In the genomic region with DNA sequence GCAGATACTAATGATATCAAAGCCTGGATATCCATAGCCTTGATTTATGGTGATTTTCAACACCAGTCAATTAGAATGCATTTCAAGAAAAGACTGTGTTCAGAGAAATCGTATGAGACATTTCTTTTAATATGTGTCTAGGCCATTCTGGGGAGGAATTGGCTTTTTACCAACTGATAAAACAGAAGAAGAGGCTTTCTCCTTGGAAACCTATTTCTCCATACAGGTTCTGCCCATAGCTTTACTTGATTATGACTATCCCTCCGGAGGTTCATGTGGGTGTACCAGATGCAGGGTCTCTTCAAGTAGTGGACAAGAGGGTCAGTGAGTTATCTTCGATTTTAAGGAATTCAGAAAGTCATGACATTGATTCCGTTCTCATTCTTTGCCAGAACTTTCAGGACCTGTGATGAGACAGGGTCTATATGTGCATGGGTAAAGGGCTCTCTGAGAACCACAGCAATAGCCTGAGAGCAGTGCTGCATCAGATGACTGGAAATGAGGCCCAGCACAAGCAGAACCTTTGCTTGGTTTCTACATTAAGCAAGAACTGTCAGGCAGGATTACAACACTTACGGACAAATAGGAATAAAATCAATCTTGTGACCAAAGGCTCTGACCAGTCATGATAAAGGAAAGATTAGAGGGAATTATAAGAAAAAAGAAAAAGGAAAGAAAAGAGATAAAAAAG, we compare ENCODE assay signal across 10 cellular contexts.
DNase-seq lines count a peak whose midpoint lies in the region; ATAC-seq, FAIRE-seq and TF ChIP-seq lines count a peak whose summit lies in the region.
"Had no signal": no experiment of that assay in that cellular context is flagged by ENCODE, and none has a peak within 500 bp of the region (broad histone marks: within the 10 kb centered on the region; RNA-seq: fewer than 3 reads in every experiment).

No MANE protein-coding gene starts in this region.

- no peaks in the 10 kb centered on the region for H3K27me3 ChIP-seq in liver (ENCODE audit: control insufficient read depth in 4 of 4, insufficient read depth in 4 of 4, low read length in 3 of 4)
- no peaks in the 10 kb centered on the region for H3K27me3 ChIP-seq in HepG2 (ENCODE audit: control insufficient read depth in 1 of 2, insufficient read depth in 2 of 2, low read length in 2 of 2)
- H3K27me3 ChIP-seq in esophagus squamous epithelium: no peaks in the 10 kb centered on the region

- H2AFZ ChIP-seq in HepG2 (ENCODE audit: low read length): no peak overlapping the region

- in situ Hi-C loops in HepG2 (cut with HindIII; ENCODE audit: extremely low pct_ligation_motif_present, low pct_unique_long_range_greater_than_20kb): no loop called here

- no peaks in the 10 kb centered on the region for H3K36me3 Mint-ChIP-seq in nephron progenitor cell (ENCODE audit: low read depth)
- peaks cover 6% of the 10 kb centered on the region for H3K36me3 Mint-ChIP-seq in activated CD8-positive, alpha-beta T cell treated with anti-CD3 and anti-CD28 coated beads, Interleukin-2, amount 10 ng/mL, durations not matched to agents 7 days and 5 days (ENCODE audit: low read depth)
- H3K36me3 Mint-ChIP-seq in stimulated activated memory B cell treated with anti-CD40 and anti-IgM and Interleukin-4, amounts not matched to agents 10 μg/mL and 1 μg/mL and 100 μg/mL, for 72 hours: no peaks in the 10 kb centered on the region
- H3K36me3 Mint-ChIP-seq: IgD-negative memory B cell had no signal

- H3K27ac Mint-ChIP-seq in nephron progenitor cell: peak overlapping the region; percentile 69
- no peak overlapping the region for H3K27ac Mint-ChIP-seq in activated CD8-positive, alpha-beta T cell treated with anti-CD3 and anti-CD28 coated beads, Interleukin-2, amount 10 ng/mL, durations not matched to agents 7 days and 5 days
- no peak overlapping the region for H3K27ac Mint-ChIP-seq in stimulated activated memory B cell treated with anti-CD40 and anti-IgM and Interleukin-4, amounts not matched to agents 10 μg/mL and 1 μg/mL and 100 μg/mL, for 72 hours

- no peak overlapping the region for H3K4me2 ChIP-seq in HepG2 (ENCODE audit: low read depth, low read length)

- H3K27me3 Mint-ChIP-seq in nephron progenitor cell (ENCODE audit: low read depth, poor library complexity): no peaks in the 10 kb centered on the region
- H3K27me3 Mint-ChIP-seq in activated CD8-positive, alpha-beta T cell treated with anti-CD3 and anti-CD28 coated beads, Interleukin-2, amount 10 ng/mL, durations not matched to agents 7 days and 5 days (ENCODE audit: low read depth): no peaks in the 10 kb centered on the region
- H3K27me3 Mint-ChIP-seq in stimulated activated memory B cell treated with anti-CD40 and anti-IgM and Interleukin-4, amounts not matched to agents 10 μg/mL and 1 μg/mL and 100 μg/mL, for 72 hours: no peaks in the 10 kb centered on the region
- H3K27me3 Mint-ChIP-seq: IgD-negative memory B cell had no signal

- DNase-seq in HepG2 (ENCODE audit: low spot score) (no peak), esophagus squamous epithelium (lab: John Stamatoyannopoulos, UW) (no peak), nephron progenitor cell (no peak), DMS79 (lab: John Stamatoyannopoulos, UW) (no peak), NCI-H2029 treated with DMSO at 0.1 percent for 48 hours (lab: John Stamatoyannopoulos, UW) (no peak)
- DNase-seq in activated CD8-positive, alpha-beta T cell treated with anti-CD3 and anti-CD28 coated beads, Interleukin-2, amount 10 ng/mL, durations not matched to agents 7 days and 5 days: no peak

- TF ChIP-seq RAD21 in liver (IDR thresholded peaks at IDR 0.05) (peak; percentile 41 to 60), HepG2 (CRISPR knock-in tag; IDR thresholded peaks at IDR 0.05) (no peak)

- H3K4me3 Mint-ChIP-seq in nephron progenitor cell: no peak overlapping the region
- H3K4me3 Mint-ChIP-seq in activated CD8-positive, alpha-beta T cell treated with anti-CD3 and anti-CD28 coated beads, Interleukin-2, amount 10 ng/mL, durations not matched to agents 7 days and 5 days: no peak overlapping the region
- no peak overlapping the region for H3K4me3 Mint-ChIP-seq in stimulated activated memory B cell treated with anti-CD40 and anti-IgM and Interleukin-4, amounts not matched to agents 10 μg/mL and 1 μg/mL and 100 μg/mL, for 72 hours
- H3K4me3 Mint-ChIP-seq: activated T-helper 1 cell treated with anti-CD3 and anti-CD28 coated beads, Interleukin-12 subunit alpha, Interleukin-12 subunit beta, Interleukin-2, Interleukin-4 antibody, amounts not matched to agents 30 ng/mL and 10 ng/mL and 1 ng/mL, durations not matched to agents 14 hours and 24 hours and 36 hours; IgD-negative memory B cell had no signal

- no peaks in the 10 kb centered on the region for H4K20me1 ChIP-seq in HepG2 (ENCODE audit: insufficient read depth, low read length)

- ATAC-seq in HepG2: no peak
- no peak for ATAC-seq in activated CD8-positive, alpha-beta T cell treated with anti-CD3 and anti-CD28 coated beads, Interleukin-2, amount 10 ng/mL, durations not matched to agents 7 days and 5 days
- ATAC-seq in stimulated activated memory B cell treated with anti-CD40 and anti-IgM and Interleukin-4, amounts not matched to agents 10 μg/mL and 1 μg/mL and 100 μg/mL, for 72 hours: no peak

- no peak for FAIRE-seq in HepG2 (lab: Jason Lieb, UNC)

- H3K4me1 ChIP-seq in liver (ENCODE audit: control insufficient read depth in 4 of 4, insufficient read depth in 4 of 4, low read length in 3 of 4) (peaks cover 0 to 9% (median 5%) of the 10 kb centered on the region in 4 donors), HepG2 (ENCODE audit: insufficient read depth, low read length) (no peaks in the 10 kb centered on the region), esophagus squamous epithelium (peaks cover 20 to 50% (median 38%) of the 10 kb centered on the region in 3 donors)

- H3K4me1 Mint-ChIP-seq in nephron progenitor cell: peaks cover 28% of the 10 kb centered on the region
- H3K4me1 Mint-ChIP-seq in activated CD8-positive, alpha-beta T cell treated with anti-CD3 and anti-CD28 coated beads, Interleukin-2, amount 10 ng/mL, durations not matched to agents 7 days and 5 days (ENCODE audit: low read depth): peaks cover 56% of the 10 kb centered on the region
- peaks cover 30% of the 10 kb centered on the region for H3K4me1 Mint-ChIP-seq in stimulated activated memory B cell treated with anti-CD40 and anti-IgM and Interleukin-4, amounts not matched to agents 10 μg/mL and 1 μg/mL and 100 μg/mL, for 72 hours

- no peak for TF ChIP-seq CTCF in liver (IDR thresholded peaks at IDR 0.05; ENCODE audit: low read depth, low read length, missing input control)
- TF ChIP-seq CTCF in HepG2 (CRISPR knock-in tag; IDR thresholded peaks at IDR 0.05): no peak
- TF ChIP-seq CTCF in esophagus squamous epithelium (IDR thresholded peaks at IDR 0.05): no peak
- no peak for TF ChIP-seq CTCF in nephron progenitor cell (IDR thresholded peaks at IDR 0.05)

- H3K36me3 ChIP-seq in liver (ENCODE audit: control insufficient read depth in 4 of 4, insufficient read depth in 3 of 4, low read depth in 1 of 4, low read length in 3 of 4) (no peaks in the 10 kb centered on the region), HepG2 (replicated peaks in 1 of 2; ENCODE audit: control insufficient read depth in 1 of 2, insufficient read depth in 2 of 2, low read length in 2 of 2) (no peaks in the 10 kb centered on the region), esophagus squamous epithelium (no peaks in the 10 kb centered on the region)

- H3K9me3 ChIP-seq in liver (ENCODE audit: control insufficient read depth in 4 of 4, low read length in 3 of 4) (no peaks in the 10 kb centered on the region), HepG2 (ENCODE audit: low read length) (no peaks in the 10 kb centered on the region), esophagus squamous epithelium (no peaks in the 10 kb centered on the region)

- CTCF ChIA-PET in HepG2 (lab: Yijun Ruan, JAX; ENCODE audit: low intra/inter-chr PET ratio, low total read pairs): no interaction called here
- CTCF ChIA-PET in activated CD8-positive, alpha-beta T cell treated with anti-CD3 and anti-CD28 coated beads, Interleukin-2, amount 10 ng/mL, durations not matched to agents 7 days and 5 days (lab: Charles Lee): interaction anchor here (0.9 kb wide), 1 partner anchor 176 kb away, joined by 3 read pairs; no protein-coding TSS in a partner anchor

- TF ChIP-seq POLR2A in HepG2 (IDR thresholded peaks at IDR 0.05; ENCODE audit: insufficient read depth in 1 of 2, low read depth in 2 of 2, low read length in 2 of 2): no peak
- TF ChIP-seq POLR2A in esophagus squamous epithelium (IDR thresholded peaks at IDR 0.05): peak in 1 of 4 donors; percentile 40

- H3K9ac ChIP-seq in liver (ENCODE audit: low read depth in 1 of 2, low read length in 2 of 2): no peak overlapping the region
- no peak overlapping the region for H3K9ac ChIP-seq in HepG2 (ENCODE audit: insufficient read depth, low read depth, low read length)

- H3K9me3 Mint-ChIP-seq in nephron progenitor cell: no peaks in the 10 kb centered on the region
- no peaks in the 10 kb centered on the region for H3K9me3 Mint-ChIP-seq in activated CD8-positive, alpha-beta T cell treated with anti-CD3 and anti-CD28 coated beads, Interleukin-2, amount 10 ng/mL, durations not matched to agents 7 days and 5 days (ENCODE audit: insufficient read depth)
- no peaks in the 10 kb centered on the region for H3K9me3 Mint-ChIP-seq in stimulated activated memory B cell treated with anti-CD40 and anti-IgM and Interleukin-4, amounts not matched to agents 10 μg/mL and 1 μg/mL and 100 μg/mL, for 72 hours
- H3K9me3 Mint-ChIP-seq: activated T-helper 1 cell treated with anti-CD3 and anti-CD28 coated beads, Interleukin-12 subunit alpha, Interleukin-12 subunit beta, Interleukin-2, Interleukin-4 antibody, amounts not matched to agents 30 ng/mL and 10 ng/mL and 1 ng/mL, durations not matched to agents 14 hours and 24 hours and 36 hours; IgD-negative memory B cell had no signal

- BruUV-seq in HepG2 (replicated peaks; lab: Mats Ljungman, UMichigan): no TSS peak

- H3K4me3 ChIP-seq in liver (ENCODE audit: low read depth in 1 of 3, low read length in 3 of 3): no peak overlapping the region
- H3K4me3 ChIP-seq in HepG2 (replicated peaks in 1 of 3; ENCODE audit: insufficient read depth in 1 of 3, low read depth in 2 of 3, low read length in 3 of 3): no peak overlapping the region
- no peak overlapping the region for H3K4me3 ChIP-seq in esophagus squamous epithelium

- POLR2A ChIA-PET in HepG2 (lab: Yijun Ruan, JAX): no interaction called here
- POLR2A ChIA-PET in activated CD8-positive, alpha-beta T cell treated with anti-CD3 and anti-CD28 coated beads, Interleukin-2, amount 10 ng/mL, durations not matched to agents 7 days and 5 days (lab: Charles Lee): interaction anchor here (1.8 kb wide), 1 partner anchor 62 kb away, joined by 10 read pairs; no protein-coding TSS in a partner anchor

- H3K79me2 ChIP-seq in HepG2 (ENCODE audit: insufficient read depth, low read length): no peaks in the 10 kb centered on the region

- TF ChIP-seq EP300 in HepG2 (IDR thresholded peaks at IDR 0.05; ENCODE audit: low read depth in 2 of 2, low read length in 2 of 2): no peak
- TF ChIP-seq EP300 in HepG2 (CRISPR knock-in tag; IDR thresholded peaks at IDR 0.05; ENCODE audit: borderline replicate concordance): no peak

- intact Hi-C loops in HepG2 (cut with micrococcal nuclease; ENCODE audit: unreplicated experiment): no loop called here
- intact Hi-C loops in esophagus squamous epithelium (cut with DNase I): loop anchor here (10.0 kb wide), 1 partner anchor 55 kb away; no protein-coding TSS in a partner anchor

- H3K27ac ChIP-seq in liver (ENCODE audit: low read depth in 1 of 2, low read length in 2 of 2) (peak overlapping the region; percentile 32 to 56), HepG2 (ENCODE audit: extremely low read length, insufficient read depth, low read length) (no peak overlapping the region), esophagus squamous epithelium (peak overlapping the region; percentile 20 to 93 (median 78))

- 60% methylated on average over 5 of the region's 5 CpGs for whole genome bisulfite sequencing in liver
- WGBS in HepG2 (ENCODE audit: low lambda C conversion rate): 24% methylated on average over 5 of the region's 5 CpGs
- WGBS in esophagus squamous epithelium, 2 donors: 64 to 71% methylated on average over 5 of the region's 5 CpGs
